ENCODE assay signal across 8 cellular contexts in the genomic region with DNA sequence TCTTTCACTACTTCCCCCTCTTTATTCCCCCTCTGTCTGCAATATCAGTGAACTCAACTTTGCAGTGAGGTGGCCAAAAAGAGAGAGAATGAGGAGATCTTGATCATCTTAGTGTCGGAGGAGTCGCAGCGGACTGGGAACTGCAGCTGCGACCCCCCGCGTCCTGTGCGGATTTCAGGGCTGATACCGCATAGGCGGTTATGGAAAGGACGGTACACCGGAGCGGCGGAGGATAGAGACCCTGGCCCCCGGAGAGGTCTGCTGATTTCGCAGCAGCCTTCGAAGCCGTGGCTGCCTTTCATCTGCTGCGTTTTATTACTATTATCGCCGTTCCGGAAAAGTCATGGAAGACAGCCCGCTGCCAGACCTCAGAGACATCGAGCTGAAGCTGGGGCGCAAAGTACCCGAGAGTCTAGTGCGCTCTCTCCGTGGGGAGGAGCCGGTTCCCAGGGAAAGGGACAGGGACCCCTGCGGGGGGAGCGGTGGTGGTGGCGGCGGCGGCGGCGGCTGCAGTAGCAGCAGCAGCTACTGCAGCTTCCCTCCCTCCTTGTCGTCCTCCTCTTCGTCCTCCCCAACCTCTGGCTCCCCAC. TPM values are rescaled to one million over a fixed set of nuclear protein-coding genes. Genes with fewer than 3 reads are reported as not detected.
DNase-seq lines count a peak whose midpoint lies in the region; ATAC-seq and TF ChIP-seq lines count a peak whose summit lies in the region.

No MANE protein-coding gene starts in this region.

- peak overlapping the region; percentile 97 for H2AFZ ChIP-seq in HCT116 (ENCODE audit: low read depth, low read length, poor library complexity, severe bottlenecking)

- no peak for TF ChIP-seq CTCF in BE2C (IDR thresholded peaks at IDR 0.05; ENCODE audit: low read depth, low read length)
- no peak for TF ChIP-seq CTCF in HCT116 (IDR thresholded peaks at IDR 0.05 in 2 of 3, conservative IDR thresholded peaks at IDR 0.05 in 1 of 3; ENCODE audit: borderline replicate concordance in 1 of 3, insufficient read depth in 1 of 3, low read depth in 2 of 3, low read length in 2 of 3)
- TF ChIP-seq CTCF in cardiac muscle cell (IDR thresholded peaks at IDR 0.05; ENCODE audit: low read depth, low read length) = no peak

- peak; percentile 18 for ATAC-seq in HCT116
- ATAC-seq in GM21737 (IDR thresholded peaks at IDR 0.05; ENCODE audit: unreplicated experiment) = no peak
- ATAC-seq in HG03135 (IDR thresholded peaks at IDR 0.05; ENCODE audit: unreplicated experiment) = no peak

- TF ChIP-seq POLR2A in HCT116 (IDR thresholded peaks at IDR 0.05; ENCODE audit: borderline replicate concordance, extremely low read depth, insufficient read depth, insufficient read length) = no peak

- no peaks in the 10 kb centered on the region for H3K79me2 ChIP-seq in HCT116 (ENCODE audit: insufficient read depth, low read length)

- H3K4me1 ChIP-seq in BE2C = peaks cover 8% of the 10 kb centered on the region
- peaks cover 0 to 22% of the 10 kb centered on the region in 2 experiments; a peak in 2 of 4 replicates for H3K4me1 ChIP-seq in HCT116 (ENCODE audit: control insufficient read depth in 1 of 2, insufficient read depth in 2 of 2, low read length in 2 of 2)
- no peaks in the 10 kb centered on the region for H3K4me1 ChIP-seq in cardiac muscle cell (ENCODE audit: low read depth)

- H3K9ac ChIP-seq in HCT116 (ENCODE audit: low read length) = peak overlapping the region; percentile 58

- H3K4me2 ChIP-seq in HCT116 (ENCODE audit: low read length) = peak overlapping the region; percentile 100

- H3K27ac ChIP-seq in HCT116 (ENCODE audit: low read depth, low read length) (peak overlapping the region; percentile 66), cardiac muscle cell (no peak overlapping the region)

- H4K20me1 ChIP-seq in HCT116 (ENCODE audit: insufficient read depth) = no peaks in the 10 kb centered on the region

- CTCF ChIA-PET in HCT116 (lab: Charles Lee) = interaction anchor here (1.0 to 2.5 kb wide), 4 partner anchors 22 to 51 kb away, joined by 3 to 10 read pairs (median 6); no protein-coding TSS in a partner anchor

- no peaks in the 10 kb centered on the region for H3K36me3 ChIP-seq in BE2C
- H3K36me3 ChIP-seq in HCT116 (ENCODE audit: control insufficient read depth in 1 of 2, insufficient read depth in 2 of 2, low read length in 2 of 2) = no peaks in the 10 kb centered on the region
- no peaks in the 10 kb centered on the region for H3K36me3 ChIP-seq in cardiac muscle cell

- H3K27me3 ChIP-seq in BE2C (no peaks in the 10 kb centered on the region), HCT116 (ENCODE audit: insufficient read depth, low read length) (no peaks in the 10 kb centered on the region), cardiac muscle cell (peaks cover 32% of the 10 kb centered on the region)

- H3K9me3 ChIP-seq in BE2C = no peaks in the 10 kb centered on the region
- H3K9me3 ChIP-seq in HCT116 (ENCODE audit: control insufficient read depth in 1 of 2, insufficient read depth in 1 of 2, low read depth in 1 of 2, low read length in 2 of 2) = no peaks in the 10 kb centered on the region
- no peaks in the 10 kb centered on the region for H3K9me3 ChIP-seq in cardiac muscle cell (ENCODE audit: low read depth)

- intact Hi-C loops in HCT116 (cut with micrococcal nuclease) = loop anchor here (5.0 kb wide), 1 partner anchor 107 kb away; no protein-coding TSS in a partner anchor
- intact Hi-C loops in posterior cingulate gyrus (cut with DNase I) = loop anchor here (10.0 kb wide), 1 partner anchor 51 kb away; no protein-coding TSS in a partner anchor

- H3K9me2 ChIP-seq in HCT116 (ENCODE audit: insufficient read depth) = no peaks in the 10 kb centered on the region

- DNase-seq in BE2C (peak; percentile 38), HCT116 (ENCODE audit: low read depth, low spot score) (no peak), SW480 (ENCODE audit: low spot score) (peak; percentile 10), cardiac muscle cell (ENCODE audit: low read depth in 1 of 2, low spot score in 1 of 2) (peak in 1 of 2 donors; percentile 46), posterior cingulate gyrus (peak; percentile 15 to 94 (median 46)), MV-4-11 (lab: John Stamatoyannopoulos, UW) (no peak)

- RAD21 ChIA-PET in HCT116 (lab: Charles Lee; ENCODE audit: low non-redundant PET in 1 of 2, low total read pairs in 2 of 2, uncharacterized antibody in 2 of 2, unreplicated experiment in 2 of 2) = interaction anchor here (0.6 to 1.6 kb wide), 2 partner anchors 109 to 1216 kb away, joined by 3 to 4 read pairs; no protein-coding TSS in a partner anchor

- POLR2A ChIA-PET in HCT116 (lab: Charles Lee) = interaction anchor here (1.1 to 3.4 kb wide), 8 partner anchors 9 to 47 kb away, joined by 3 to 21 read pairs (median 8); no protein-coding TSS in a partner anchor

- H3K4me3 ChIP-seq in BE2C (ENCODE audit: low read depth, low read length) = peak overlapping the region; percentile 91
- H3K4me3 ChIP-seq in HCT116 (replicated peaks in 1 of 2; ENCODE audit: low read depth in 1 of 2, low read length in 2 of 2) = peak overlapping the region; percentile 75 to 82
- H3K4me3 ChIP-seq in cardiac muscle cell = peak overlapping the region; percentile 55

- no TSS peak for BruUV-seq in HCT116 (replicated peaks; lab: Mats Ljungman, UMichigan)

- TF ChIP-seq RAD21 in HCT116 (IDR thresholded peaks at IDR 0.05; ENCODE audit: low read depth) = no peak

TF ChIP-seq in HCT116, 20 proteins besides CTCF, POLR2A, EP300 and RAD21:
- TF ChIP-seq, protein P1, sequence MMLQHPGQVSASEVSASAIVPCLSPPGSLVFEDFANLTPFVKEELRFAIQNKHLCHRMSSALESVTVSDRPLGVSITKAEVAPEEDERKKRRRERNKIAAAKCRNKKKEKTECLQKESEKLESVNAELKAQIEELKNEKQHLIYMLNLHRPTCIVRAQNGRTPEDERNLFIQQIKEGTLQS (IDR thresholded peaks at IDR 0.05) = no peak
- TF ChIP-seq ZNF274 (IDR thresholded peaks at IDR 0.05; ENCODE audit: low read depth, low read length) (no peak), EZH2phosphoT487 (IDR thresholded peaks at IDR 0.05; ENCODE audit: borderline replicate concordance) (no peak), SIN3A (IDR thresholded peaks at IDR 0.05; ENCODE audit: low read depth) (no peak; the same call in 1 of the 2 replicates), YY1 (IDR thresholded peaks at IDR 0.05; ENCODE audit: extremely low read depth, insufficient replicate concordance, low read depth, low read length) (no peak), POLR2AphosphoS5 (IDR thresholded peaks at IDR 0.05; ENCODE audit: low read depth, low read length) (no peak), EGR1 (IDR thresholded peaks at IDR 0.05; ENCODE audit: low read depth) (no peak), CBX3 (IDR thresholded peaks at IDR 0.05; ENCODE audit: low read depth) (no peak)
- TF ChIP-seq, protein P2, sequence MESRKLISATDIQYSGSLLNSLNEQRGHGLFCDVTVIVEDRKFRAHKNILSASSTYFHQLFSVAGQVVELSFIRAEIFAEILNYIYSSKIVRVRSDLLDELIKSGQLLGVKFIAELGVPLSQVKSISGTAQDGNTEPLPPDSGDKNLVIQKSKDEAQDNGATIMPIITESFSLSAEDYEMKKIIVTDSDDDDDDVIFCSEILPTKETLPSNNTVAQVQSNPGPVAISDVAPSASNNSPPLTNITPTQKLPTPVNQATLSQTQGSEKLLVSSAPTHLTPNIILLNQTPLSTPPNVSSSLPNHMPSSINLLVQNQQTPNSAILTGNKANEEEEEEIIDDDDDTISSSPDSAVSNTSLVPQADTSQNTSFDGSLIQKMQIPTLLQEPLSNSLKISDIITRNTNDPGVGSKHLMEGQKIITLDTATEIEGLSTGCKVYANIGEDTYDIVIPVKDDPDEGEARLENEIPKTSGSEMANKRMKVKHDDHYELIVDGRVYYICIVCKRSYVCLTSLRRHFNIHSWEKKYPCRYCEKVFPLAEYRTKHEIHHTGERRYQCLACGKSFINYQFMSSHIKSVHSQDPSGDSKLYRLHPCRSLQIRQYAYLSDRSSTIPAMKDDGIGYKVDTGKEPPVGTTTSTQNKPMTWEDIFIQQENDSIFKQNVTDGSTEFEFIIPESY (IDR thresholded peaks at IDR 0.05; ENCODE audit: extremely low read depth, insufficient replicate concordance, low read length) = no peak
- TF ChIP-seq, protein P3, sequence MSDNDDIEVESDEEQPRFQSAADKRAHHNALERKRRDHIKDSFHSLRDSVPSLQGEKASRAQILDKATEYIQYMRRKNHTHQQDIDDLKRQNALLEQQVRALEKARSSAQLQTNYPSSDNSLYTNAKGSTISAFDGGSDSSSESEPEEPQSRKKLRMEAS (IDR thresholded peaks at IDR 0.05) = no peak
- TF ChIP-seq, protein P4, sequence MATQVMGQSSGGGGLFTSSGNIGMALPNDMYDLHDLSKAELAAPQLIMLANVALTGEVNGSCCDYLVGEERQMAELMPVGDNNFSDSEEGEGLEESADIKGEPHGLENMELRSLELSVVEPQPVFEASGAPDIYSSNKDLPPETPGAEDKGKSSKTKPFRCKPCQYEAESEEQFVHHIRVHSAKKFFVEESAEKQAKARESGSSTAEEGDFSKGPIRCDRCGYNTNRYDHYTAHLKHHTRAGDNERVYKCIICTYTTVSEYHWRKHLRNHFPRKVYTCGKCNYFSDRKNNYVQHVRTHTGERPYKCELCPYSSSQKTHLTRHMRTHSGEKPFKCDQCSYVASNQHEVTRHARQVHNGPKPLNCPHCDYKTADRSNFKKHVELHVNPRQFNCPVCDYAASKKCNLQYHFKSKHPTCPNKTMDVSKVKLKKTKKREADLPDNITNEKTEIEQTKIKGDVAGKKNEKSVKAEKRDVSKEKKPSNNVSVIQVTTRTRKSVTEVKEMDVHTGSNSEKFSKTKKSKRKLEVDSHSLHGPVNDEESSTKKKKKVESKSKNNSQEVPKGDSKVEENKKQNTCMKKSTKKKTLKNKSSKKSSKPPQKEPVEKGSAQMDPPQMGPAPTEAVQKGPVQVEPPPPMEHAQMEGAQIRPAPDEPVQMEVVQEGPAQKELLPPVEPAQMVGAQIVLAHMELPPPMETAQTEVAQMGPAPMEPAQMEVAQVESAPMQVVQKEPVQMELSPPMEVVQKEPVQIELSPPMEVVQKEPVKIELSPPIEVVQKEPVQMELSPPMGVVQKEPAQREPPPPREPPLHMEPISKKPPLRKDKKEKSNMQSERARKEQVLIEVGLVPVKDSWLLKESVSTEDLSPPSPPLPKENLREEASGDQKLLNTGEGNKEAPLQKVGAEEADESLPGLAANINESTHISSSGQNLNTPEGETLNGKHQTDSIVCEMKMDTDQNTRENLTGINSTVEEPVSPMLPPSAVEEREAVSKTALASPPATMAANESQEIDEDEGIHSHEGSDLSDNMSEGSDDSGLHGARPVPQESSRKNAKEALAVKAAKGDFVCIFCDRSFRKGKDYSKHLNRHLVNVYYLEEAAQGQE (IDR thresholded peaks at IDR 0.05; ENCODE audit: low read depth) = no peak

RNA-seq across cellular contexts. Expression of a gene that starts 0.6 kb away (rescaled TPM):
- polyA plus RNA-seq in BE2C (2012; ENCODE audit: insufficient read depth, insufficient read length, low read depth) = 30.3 TPM
- total RNA-seq in HCT116 (2021; ENCODE audit: unreplicated experiment) = 13.3 TPM
- polyA plus RNA-seq in HCT116 (2012) = 24.9 and 29.0 TPM in 2 replicates
- total RNA-seq in cardiac muscle cell = 0.67 and 0.86 TPM in 2 replicates
- 0.61 and 1.5 TPM in 2 replicates for polyA plus RNA-seq in cardiac muscle cell

Comparison
In these comparisons a context has a peak if more than half of its experiments do, and no peak if none do; other contexts are left out.
1. DNase-seq: peak in BE2C (single experiment), SW480 (single experiment) and posterior cingulate gyrus (10 of 10); none in HCT116 (single experiment) and MV-4-11 (single experiment).
2. Peak in every context shown above with its lines, with median percentiles within 50 percentile points of each other: H3K4me3 ChIP-seq.